8 cellular contexts compared by ENCODE assay signal in the genomic region with DNA sequence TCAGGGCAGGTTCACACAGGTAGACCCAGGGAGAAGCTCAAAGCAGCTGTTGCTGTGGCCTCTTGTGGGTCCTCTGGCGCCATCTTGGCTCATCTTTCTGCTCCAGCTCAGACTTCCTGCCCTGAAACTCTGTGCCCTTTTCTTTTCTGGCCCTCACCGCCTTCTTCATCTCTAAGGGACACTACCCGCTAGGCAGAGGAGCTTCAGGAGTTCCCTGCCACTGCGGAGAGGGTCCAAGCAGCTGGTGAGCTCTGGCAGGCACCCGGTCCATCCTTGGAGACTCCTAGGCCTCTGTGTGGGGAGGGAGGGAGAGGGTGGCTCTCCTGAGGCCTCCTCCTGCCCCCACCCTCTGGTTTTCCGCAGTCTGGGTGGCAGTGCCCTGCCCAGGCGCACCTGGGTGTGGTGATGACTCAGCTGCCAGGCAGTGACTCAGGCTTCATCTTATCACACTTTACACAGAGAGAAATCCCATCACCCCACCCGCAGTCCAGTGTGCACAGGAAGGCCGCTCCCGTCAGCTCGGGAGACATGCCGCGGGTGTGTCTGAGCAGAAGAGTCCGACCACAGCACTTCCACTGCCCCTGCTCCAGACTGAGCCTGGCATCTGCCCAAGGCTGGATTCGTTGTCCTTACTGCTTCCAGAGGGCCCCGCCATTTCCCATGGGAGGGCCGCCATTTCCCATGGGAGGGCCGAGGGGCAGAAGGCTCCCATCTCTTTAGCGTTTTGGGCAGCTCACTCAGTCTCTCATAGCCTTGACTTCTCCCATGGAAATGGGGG. TPM values are rescaled to one million over a fixed set of nuclear protein-coding genes. Genes with fewer than 3 reads are reported as not detected.
DNase-seq lines count a peak whose midpoint lies in the region; ATAC-seq and TF ChIP-seq lines count a peak whose summit lies in the region.

No MANE protein-coding gene starts in this region.

- DNase-seq in BE2C (peak; percentile 89), NCI-H2196 treated with DMSO at 0.1 percent for 48 hours (lab: John Stamatoyannopoulos, UW; ENCODE audit: unreplicated experiment) (peak; percentile 66), Right ventricle myocardium superior (peak; percentile 63), spleen (peak; percentile 88), hippocampal formation (lab: John Stamatoyannopoulos, UW) (no peak)
- peak; percentile 71 for DNase-seq in activated T-cell treated with anti-CD3 and anti-CD28 coated beads, Interleukin-2, amount 50 U/mL, for 24 hours

- H3K4me3 Mint-ChIP-seq in activated T-cell treated with anti-CD3 and anti-CD28 coated beads, Interleukin-2, amount 50 U/mL, for 24 hours = peak overlapping the region; percentile 27

- H3K9me3 Mint-ChIP-seq in activated T-cell treated with anti-CD3 and anti-CD28 coated beads, Interleukin-2, amount 50 U/mL, for 24 hours = no peaks in the 10 kb centered on the region

- TF ChIP-seq CTCF in BE2C (IDR thresholded peaks at IDR 0.05; ENCODE audit: low read depth, low read length) (no peak), spleen (IDR thresholded peaks at IDR 0.05 in 8 of 11, conservative IDR thresholded peaks at IDR 0.05 in 3 of 11) (no peak)

- H3K4me1 Mint-ChIP-seq in activated T-cell treated with anti-CD3 and anti-CD28 coated beads, Interleukin-2, amount 50 U/mL, for 24 hours (ENCODE audit: low read depth) = peaks cover 27% of the 10 kb centered on the region

- H3K27me3 ChIP-seq in BE2C = no peaks in the 10 kb centered on the region
- H3K27me3 ChIP-seq in spleen (replicated peaks in 1 of 7) = no peaks in the 10 kb centered on the region

- H3K4me3 ChIP-seq in BE2C (ENCODE audit: low read depth, low read length) = peak overlapping the region; percentile 19
- peak overlapping the region in 1 of 8 donors; percentile 38 for H3K4me3 ChIP-seq in spleen

- peak overlapping the region in 7 of 8 donors; percentile 30 to 87 (median 79) for H3K27ac ChIP-seq in spleen

- H3K36me3 Mint-ChIP-seq in activated T-cell treated with anti-CD3 and anti-CD28 coated beads, Interleukin-2, amount 50 U/mL, for 24 hours (ENCODE audit: low read depth) = peaks cover 30% of the 10 kb centered on the region

- intact Hi-C loops in Right ventricle myocardium superior (cut with DNase I) (no loop called here), spleen (cut with DNase I; ENCODE audit: low total_unique reads) (no loop called here)

- H3K27me3 Mint-ChIP-seq in activated T-cell treated with anti-CD3 and anti-CD28 coated beads, Interleukin-2, amount 50 U/mL, for 24 hours = no peaks in the 10 kb centered on the region

- H3K4me1 ChIP-seq in BE2C (peaks cover 14% of the 10 kb centered on the region), spleen (peaks cover 18 to 59% (median 27%) of the 10 kb centered on the region in 6 donors)

- peak; percentile 53 for ATAC-seq in Right ventricle myocardium superior (ENCODE audit: poor library complexity)
- no peak for ATAC-seq in HG02642 (IDR thresholded peaks at IDR 0.05; ENCODE audit: poor library complexity, unreplicated experiment)
- no peak for ATAC-seq in GM21515 (IDR thresholded peaks at IDR 0.05; ENCODE audit: unreplicated experiment)

- H3K36me3 ChIP-seq in BE2C (peaks cover 4% of the 10 kb centered on the region), spleen (peaks cover 0 to 34% (median 12%) of the 10 kb centered on the region in 6 donors)

- peak overlapping the region; percentile 89 for H3K27ac Mint-ChIP-seq in activated T-cell treated with anti-CD3 and anti-CD28 coated beads, Interleukin-2, amount 50 U/mL, for 24 hours

- 39 to 58% (median 47%) methylated on average over 18 to 19 of the region's 19 CpGs for WGBS in spleen, 5 donors

- H3K9me3 ChIP-seq in BE2C (no peaks in the 10 kb centered on the region), spleen (no peaks in the 10 kb centered on the region)

- TF ChIP-seq POLR2A in spleen (IDR thresholded peaks at IDR 0.05) = no peak

RNA-seq across cellular contexts. Expression of a gene that starts 7.3 kb away (rescaled TPM):
- 226 TPM for polyA plus RNA-seq in BE2C (2012; ENCODE audit: insufficient read depth, insufficient read length, low read depth)
- total RNA-seq in Right ventricle myocardium superior (24.6 TPM), spleen (10 to 100 TPM; 48.2 to 77.9 (median 54.6) TPM)
- polyA plus RNA-seq in spleen = 100 to 1,000 TPM; 105 to 145 (median 139) TPM

RNA-seq across cellular contexts. Expression of a gene that starts 14.5 kb away (rescaled TPM):
- 17.7 TPM for polyA plus RNA-seq in BE2C (2012; ENCODE audit: insufficient read depth, insufficient read length, low read depth)
- total RNA-seq in Right ventricle myocardium superior (5.3 TPM), spleen (10 to 100 TPM; 10.5 to 19.2 (median 14.7) TPM)
- polyA plus RNA-seq in spleen = 10 to 100 TPM in 2 of 3 donors, 1 to 10 TPM in 1; 7.8 to 12.4 (median 10.0) TPM

RNA-seq across cellular contexts. Expression of a gene that starts 30.1 kb away (rescaled TPM):
- polyA plus RNA-seq in BE2C (2012; ENCODE audit: insufficient read depth, insufficient read length, low read depth) = 474 TPM
- total RNA-seq in Right ventricle myocardium superior (15.0 TPM), spleen (100 to 1,000 TPM in 2 of 7 donors, 10 to 100 TPM in 5; 47.1 to 116 (median 92.1) TPM)
- 100 to 1,000 TPM; 106 to 192 (median 164) TPM for polyA plus RNA-seq in spleen

RNA-seq across cellular contexts. Expression of a gene that starts 36.5 kb away (rescaled TPM):
- not detected for polyA plus RNA-seq in BE2C (2012; ENCODE audit: insufficient read depth, insufficient read length, low read depth)
- total RNA-seq in Right ventricle myocardium superior (6.5 TPM), spleen (10 to 100 TPM in 6 of 7 donors, 1 to 10 TPM in 1; 9.3 to 31.0 (median 14.9) TPM)
- 1 to 10 TPM; 3.1 to 6.4 (median 4.7) TPM for polyA plus RNA-seq in spleen

RNA-seq across cellular contexts. Expression of a gene that starts 58.5 kb away (rescaled TPM):
- 440 TPM for polyA plus RNA-seq in BE2C (2012; ENCODE audit: insufficient read depth, insufficient read length, low read depth)
- total RNA-seq in Right ventricle myocardium superior (200 TPM), spleen (100 to 1,000 TPM in 4 of 7 donors, 10 to 100 TPM in 3; 67.7 to 310 (median 251) TPM)
- 100 to 1,000 TPM in 2 of 3 donors, 10 to 100 TPM in 1; 97.3 to 127 (median 117) TPM for polyA plus RNA-seq in spleen

Comparison
In these comparisons a context has a peak if more than half of its experiments do, and no peak if none do; other contexts are left out.
1. DNase-seq: peak in BE2C (single experiment), NCI-H2196 treated with DMSO at 0.1 percent for 48 hours (single experiment), activated T-cell treated with anti-CD3 and anti-CD28 coated beads, Interleukin-2, amount 50 U/mL, for 24 hours (single experiment), Right ventricle myocardium superior (single experiment) and spleen (single experiment); none in hippocampal formation (0 of 2).